In the genomic region with DNA sequence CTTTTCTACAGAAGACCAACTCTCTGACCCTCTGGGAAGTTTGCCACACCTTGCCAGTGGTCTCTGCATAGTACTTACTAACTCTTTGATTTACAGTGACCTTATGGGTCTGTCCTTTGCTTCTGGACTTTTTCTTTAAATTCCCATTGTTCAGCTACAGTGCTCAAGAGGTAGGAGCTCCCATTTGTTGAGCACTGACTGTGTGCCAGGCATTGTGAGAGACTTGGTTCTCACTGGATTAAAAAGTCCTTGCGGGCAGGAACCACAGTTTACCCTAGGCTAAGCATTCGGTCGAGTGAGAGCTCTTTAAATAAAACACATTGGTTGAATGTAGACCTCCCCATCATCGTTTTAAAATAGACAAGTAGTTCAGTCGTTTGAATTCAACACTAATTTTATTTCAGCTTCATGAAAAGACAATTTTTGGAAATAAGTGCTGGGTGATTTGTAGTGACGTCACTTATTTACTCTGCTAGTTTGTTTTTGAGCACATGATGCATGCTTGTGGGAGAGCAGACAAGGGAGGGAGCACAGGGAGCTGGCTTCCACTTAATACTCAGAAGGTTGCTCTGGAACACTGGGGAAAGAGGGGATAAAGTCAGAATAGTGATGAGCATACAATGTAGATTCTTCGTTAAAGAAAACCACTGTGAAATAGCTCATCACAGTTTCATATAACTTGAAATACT, we compare ENCODE assay signal across 22 cellular contexts. TPM values are rescaled to one million over a fixed set of nuclear protein-coding genes. Genes with fewer than 3 reads are reported as not detected.
A peak's percentile ranks its signal among the peaks of the same experiment; 100 is the strongest.
DNase-seq lines count a peak whose midpoint lies in the region; ATAC-seq, FAIRE-seq and TF ChIP-seq lines count a peak whose summit lies in the region.
"Had no signal": no experiment of that assay in that cellular context is flagged by ENCODE, and none has a peak within 500 bp of the region (broad histone marks: within the 10 kb centered on the region; RNA-seq: fewer than 3 reads in every experiment).

No MANE protein-coding gene starts in this region.

- no peak overlapping the region for H2AFZ ChIP-seq in HepG2 (ENCODE audit: low read length)

- no peak overlapping the region; the same call in 1 of the 2 replicates for H3K9ac ChIP-seq in HepG2 (ENCODE audit: insufficient read depth, low read depth, low read length)

- H3K4me3 ChIP-seq in HepG2 (replicated peaks in 1 of 3; ENCODE audit: insufficient read depth in 1 of 3, low read depth in 2 of 3, low read length in 3 of 3) (no peak overlapping the region), right lobe of liver (no peak overlapping the region), prostate gland (no peak overlapping the region)
- H3K4me3 ChIP-seq: body of pancreas had no signal

- peak overlapping the region; percentile 55 for H3K27ac Mint-ChIP-seq in activated naive CD8-positive, alpha-beta T cell treated with anti-CD3 and anti-CD28 coated beads, Interleukin-2, amount 10 ng/mL, durations not matched to agents 7 days and 5 days
- H3K27ac Mint-ChIP-seq in naive thymus-derived CD8-positive, alpha-beta T cell: peak overlapping the region in 8 of 10 donors; percentile 20 to 71 (median 45)
- H3K27ac Mint-ChIP-seq: natural killer cell had no signal

- H3K27ac ChIP-seq in HepG2 (ENCODE audit: extremely low read length, insufficient read depth, low read length) (peak overlapping the region; percentile 20), right lobe of liver (no peak overlapping the region), prostate gland (no peak overlapping the region)
- H3K27ac ChIP-seq: body of pancreas, epithelial cell of prostate had no signal

- intact Hi-C loops in HepG2 (cut with micrococcal nuclease; ENCODE audit: unreplicated experiment): no loop called here
- intact Hi-C loops in right lobe of liver (cut with DNase I): no loop called here
- intact Hi-C loops in prostate gland (cut with DNase I): no loop called here

- H3K27me3 Mint-ChIP-seq in activated naive CD8-positive, alpha-beta T cell treated with anti-CD3 and anti-CD28 coated beads, Interleukin-2, amount 10 ng/mL, durations not matched to agents 7 days and 5 days: no peaks in the 10 kb centered on the region
- H3K27me3 Mint-ChIP-seq in naive thymus-derived CD8-positive, alpha-beta T cell: no peaks in the 10 kb centered on the region

- H3K27me3 ChIP-seq in HepG2 (ENCODE audit: control insufficient read depth in 1 of 2, insufficient read depth in 2 of 2, low read length in 2 of 2) (no peaks in the 10 kb centered on the region), right lobe of liver (no peaks in the 10 kb centered on the region), prostate gland (replicated peaks; ENCODE audit: insufficient read depth) (no peaks in the 10 kb centered on the region)
- H3K27me3 ChIP-seq: body of pancreas had no signal

- no peak for TF ChIP-seq RAD21 in HepG2 (CRISPR knock-in tag; IDR thresholded peaks at IDR 0.05)

- peaks cover 3 to 6% of the 10 kb centered on the region in 2 experiments; a peak in 2 of 5 replicates for H3K36me3 ChIP-seq in HepG2 (replicated peaks in 1 of 2; ENCODE audit: control insufficient read depth in 1 of 2, insufficient read depth in 2 of 2, low read length in 2 of 2)
- no peaks in the 10 kb centered on the region for H3K36me3 ChIP-seq in right lobe of liver
- H3K36me3 ChIP-seq in prostate gland: no peaks in the 10 kb centered on the region

- H3K4me1 ChIP-seq in HepG2 (ENCODE audit: insufficient read depth, low read length) (peaks cover 61% of the 10 kb centered on the region), right lobe of liver (no peaks in the 10 kb centered on the region), prostate gland (replicated peaks) (no peaks in the 10 kb centered on the region)
- H3K4me1 ChIP-seq: body of pancreas had no signal

- CTCF ChIA-PET in HepG2 (lab: Yijun Ruan, JAX; ENCODE audit: low intra/inter-chr PET ratio, low total read pairs): no interaction called here

- no peak for TF ChIP-seq CTCF in HepG2 (CRISPR knock-in tag; IDR thresholded peaks at IDR 0.05)
- no peak for TF ChIP-seq CTCF in right lobe of liver (IDR thresholded peaks at IDR 0.05)
- TF ChIP-seq CTCF in omental fat pad (IDR thresholded peaks at IDR 0.05): no peak
- no peak for TF ChIP-seq CTCF in prostate gland (IDR thresholded peaks at IDR 0.05)

- H3K36me3 Mint-ChIP-seq in activated naive CD8-positive, alpha-beta T cell treated with anti-CD3 and anti-CD28 coated beads, Interleukin-2, amount 10 ng/mL, durations not matched to agents 7 days and 5 days: peaks cover 9% of the 10 kb centered on the region
- H3K36me3 Mint-ChIP-seq in naive thymus-derived CD8-positive, alpha-beta T cell: peaks cover 0 to 10% (median 4%) of the 10 kb centered on the region in 3 donors
- H3K36me3 Mint-ChIP-seq: natural killer cell had no signal

- H3K4me3 Mint-ChIP-seq in activated naive CD8-positive, alpha-beta T cell treated with anti-CD3 and anti-CD28 coated beads, Interleukin-2, amount 10 ng/mL, durations not matched to agents 7 days and 5 days: no peak overlapping the region
- peak overlapping the region in 4 of 10 donors; percentile 3 to 52 (median 6) for H3K4me3 Mint-ChIP-seq in naive thymus-derived CD8-positive, alpha-beta T cell
- H3K4me3 Mint-ChIP-seq: natural killer cell had no signal

- peak; percentile 40; the same call in 1 of the 3 replicates for ATAC-seq in HepG2
- no peak for ATAC-seq in right lobe of liver
- ATAC-seq in activated naive CD8-positive, alpha-beta T cell treated with anti-CD3 and anti-CD28 coated beads, Interleukin-2, amount 10 ng/mL, durations not matched to agents 7 days and 5 days (ENCODE audit: low read depth): no peak
- ATAC-seq in naive thymus-derived CD8-positive, alpha-beta T cell: no peak
- ATAC-seq in GM18870 (IDR thresholded peaks at IDR 0.05; ENCODE audit: unreplicated experiment): no peak
- ATAC-seq in omental fat pad (ENCODE audit: low FRiP score): no peak
- ATAC-seq: body of pancreas; natural killer cell; stimulated activated naive CD8-positive, alpha-beta T cell treated with anti-CD3 and anti-CD28 coated beads, Interleukin-15, Interleukin-2, amounts not matched to agents 100 U/mL and 50 U/mL, for 24 hours had no signal

- in situ Hi-C loops in HepG2 (cut with HindIII; ENCODE audit: extremely low pct_ligation_motif_present, low pct_unique_long_range_greater_than_20kb): no loop called here

- peaks cover 83% of the 10 kb centered on the region for H3K79me2 ChIP-seq in HepG2 (ENCODE audit: insufficient read depth, low read length)

- no peaks in the 10 kb centered on the region; the same call in 1 of the 2 replicates for H4K20me1 ChIP-seq in HepG2 (ENCODE audit: insufficient read depth, low read length)

- no peaks in the 10 kb centered on the region for H3K9me3 Mint-ChIP-seq in activated naive CD8-positive, alpha-beta T cell treated with anti-CD3 and anti-CD28 coated beads, Interleukin-2, amount 10 ng/mL, durations not matched to agents 7 days and 5 days
- no peaks in the 10 kb centered on the region for H3K9me3 Mint-ChIP-seq in naive thymus-derived CD8-positive, alpha-beta T cell
- H3K9me3 Mint-ChIP-seq: natural killer cell had no signal

- TF ChIP-seq EP300 in HepG2 (IDR thresholded peaks at IDR 0.05; ENCODE audit: low read depth in 2 of 2, low read length in 2 of 2) (no peak), HepG2 (CRISPR knock-in tag; IDR thresholded peaks at IDR 0.05; ENCODE audit: borderline replicate concordance) (no peak)

- WGBS in HepG2 (ENCODE audit: low lambda C conversion rate): 80% methylated on average over 7 of the region's 7 CpGs
- WGBS in right lobe of liver (ENCODE audit: insufficient coverage, low coverage, low lambda C conversion rate, missing lambda C conversion rate): 63% methylated on average over 7 of the region's 7 CpGs
- WGBS in prostate gland: 68% methylated on average over 7 of the region's 7 CpGs

- FAIRE-seq in HepG2 (lab: Jason Lieb, UNC): no peak
- FAIRE-seq: GM12891 had no signal

- DNase-seq in HepG2 (ENCODE audit: low spot score) (no peak), right lobe of liver (no peak), omental fat pad (ENCODE audit: low spot score) (no peak), prostate gland (ENCODE audit: low spot score) (no peak)
- DNase-seq in activated naive CD8-positive, alpha-beta T cell treated with anti-CD3 and anti-CD28 coated beads, Interleukin-2, amount 10 ng/mL, durations not matched to agents 7 days and 5 days: no peak
- no peak for DNase-seq in naive thymus-derived CD8-positive, alpha-beta T cell
- DNase-seq in stimulated activated CD4-positive, alpha-beta T cell treated with anti-CD3 and anti-CD28 coated beads, Interleukin-12 subunit alpha, Interleukin-12 subunit beta, amount 100 ng/mL, for 4 hours: no peak
- DNase-seq: activated CD4-positive, CD25-positive, alpha-beta regulatory T cell treated with anti-CD3 and anti-CD28 coated beads, Interleukin-2, amount 50 U/mL, for 72 hours; activated gamma-delta T cell treated with Interleukin-2 at 50 U/mL for 16 hours; body of pancreas; cortex of kidney; GDM1; natural killer cell; NCI-H1105; NCI-H2107; NCI-H526; stimulated activated naive CD8-positive, alpha-beta T cell treated with anti-CD3 and anti-CD28 coated beads, Interleukin-15, Interleukin-2, amounts not matched to agents 100 U/mL and 50 U/mL, for 24 hours; T1000 had no signal

- TF ChIP-seq POLR2A in HepG2 (IDR thresholded peaks at IDR 0.05; ENCODE audit: insufficient read depth in 1 of 2, low read depth in 2 of 2, low read length in 2 of 2) (no peak), right lobe of liver (IDR thresholded peaks at IDR 0.05) (no peak), prostate gland (IDR thresholded peaks at IDR 0.05) (no peak)

- no TSS peak for BruUV-seq in HepG2 (replicated peaks; lab: Mats Ljungman, UMichigan)

- no peak overlapping the region; the same call in 1 of the 2 replicates for H3K4me2 ChIP-seq in HepG2 (ENCODE audit: low read depth, low read length)

- H3K9me3 ChIP-seq in HepG2 (ENCODE audit: low read length): no peaks in the 10 kb centered on the region
- H3K9me3 ChIP-seq in right lobe of liver: no peaks in the 10 kb centered on the region
- no peaks in the 10 kb centered on the region for H3K9me3 ChIP-seq in prostate gland
- H3K9me3 ChIP-seq: body of pancreas had no signal

- POLR2A ChIA-PET in HepG2 (lab: Yijun Ruan, JAX): interaction anchor here (1.4 kb wide), 1 partner anchor 12 kb away, joined by 3 read pairs; no protein-coding TSS in a partner anchor
- POLR2A ChIA-PET in activated naive CD8-positive, alpha-beta T cell treated with anti-CD3 and anti-CD28 coated beads, Interleukin-2, amount 10 ng/mL, durations not matched to agents 7 days and 5 days (lab: Charles Lee): interaction anchor here (0.6 to 1.8 kb wide), 4 partner anchors 11 to 118 kb away, joined by 3 to 5 read pairs (median 4); partner anchors contain the start of gene RASGRF2
- POLR2A ChIA-PET in naive thymus-derived CD8-positive, alpha-beta T cell (lab: Charles Lee): interaction anchor here (0.6 to 1.2 kb wide), 7 partner anchors 10 to 86 kb away, joined by 3 to 7 read pairs (median 3); no protein-coding TSS in a partner anchor

- H3K4me1 Mint-ChIP-seq in activated naive CD8-positive, alpha-beta T cell treated with anti-CD3 and anti-CD28 coated beads, Interleukin-2, amount 10 ng/mL, durations not matched to agents 7 days and 5 days: peaks cover 35% of the 10 kb centered on the region
- peaks cover 39 to 81% (median 65%) of the 10 kb centered on the region in 4 donors for H3K4me1 Mint-ChIP-seq in naive thymus-derived CD8-positive, alpha-beta T cell

RNA-seq across cellular contexts. Expression of gene RASGRF2, which starts 27.1 kb away (rescaled TPM):
- total RNA-seq in HepG2 (2016; rRNA removed; fragmentation: Illumina TruSeq; extraction: Trizol): 23.6 and 24.6 TPM in 2 replicates
- total RNA-seq in HepG2 (2016; cell fraction: cytosol; rRNA removed; fragmentation: Illumina TruSeq; extraction: Trizol; ENCODE audit: low read depth): 28.7 and 29.4 TPM in 2 replicates
- total RNA-seq in HepG2 (2016; cell fraction: insoluble cytoplasmic fraction; rRNA removed; fragmentation: Illumina TruSeq; extraction: Trizol): 21.9 and 24.2 TPM in 2 replicates
- 29.6 and 33.7 TPM in 2 replicates for total RNA-seq in HepG2 (2016; cell fraction: membrane; rRNA removed; fragmentation: Illumina TruSeq; extraction: Trizol)
- total RNA-seq in HepG2 (2016; cell fraction: nucleus; rRNA removed; fragmentation: Illumina TruSeq; extraction: Trizol): 27.7 and 35.4 TPM in 2 replicates
- polyA plus RNA-seq in HepG2 (2011; rRNA removed): 21.0 and 29.0 TPM in 2 replicates
- polyA plus RNA-seq in HepG2 (2011; cell fraction: cytosol; rRNA removed): 16.4 and 17.4 TPM in 2 replicates
- 33.0 and 40.3 TPM in 2 replicates for polyA plus RNA-seq in HepG2 (2011; cell fraction: nucleus; rRNA removed)
- polyA plus RNA-seq in HepG2 (2012): 16.3 and 20.9 TPM in 2 replicates
- 3.9 and 4.1 TPM in 2 replicates for polyA plus RNA-seq in HepG2 (2016; cell fraction: cytosol; fragmentation: Illumina TruSeq; extraction: Trizol; ENCODE audit: low read depth)
- polyA plus RNA-seq in HepG2 (2016; cell fraction: insoluble cytoplasmic fraction; fragmentation: Illumina TruSeq; extraction: Trizol; ENCODE audit: low read depth): 21.6 and 22.6 TPM in 2 replicates
- 11.4 and 12.7 TPM in 2 replicates for polyA plus RNA-seq in HepG2 (2016; cell fraction: membrane; fragmentation: Illumina TruSeq; extraction: Trizol; ENCODE audit: low read depth)
- 28.8 and 31.1 TPM in 2 replicates for polyA plus RNA-seq in HepG2 (2016; cell fraction: nucleus; fragmentation: Illumina TruSeq; extraction: Trizol; ENCODE audit: insufficient read depth, low read depth)
- 0.05 and 56.0 TPM in 2 replicates for polyA minus RNA-seq in HepG2 (2011; rRNA and poly(A)+ RNA removed; ENCODE audit: low replicate concordance)
- polyA minus RNA-seq in HepG2 (2011; cell fraction: cytosol; rRNA and poly(A)+ RNA removed): 23.4 and 24.9 TPM in 2 replicates
- polyA minus RNA-seq in HepG2 (2011; cell fraction: nucleus; rRNA and poly(A)+ RNA removed): 104 and 113 TPM in 2 replicates
- total RNA-seq in right lobe of liver: under 1 TPM; 0.20 to 0.61 (median 0.36) TPM
- 10 to 100 TPM; 18.8 to 19.3 TPM for total RNA-seq in activated naive CD8-positive, alpha-beta T cell treated with anti-CD3 and anti-CD28 coated beads, Interleukin-2, amount 10 ng/mL, durations not matched to agents 7 days and 5 days
- total RNA-seq in naive thymus-derived CD8-positive, alpha-beta T cell: 10 to 100 TPM; 35.2 to 35.9 TPM
- polyA plus RNA-seq in naive thymus-derived CD8-positive, alpha-beta T cell: 10 to 100 TPM in 2 of 3 donors, 1 to 10 TPM in 1; 8.3 to 21.7 (median 13.7) TPM
- total RNA-seq in omental fat pad: 10 to 100 TPM; 13.0 to 45.9 (median 20.0) TPM
- total RNA-seq in prostate gland: 1 to 10 TPM; 3.0 to 7.6 TPM
- total RNA-seq: SK-MEL-5 had no signal
